ENCODE assay signal across 20 cellular contexts in genomic region chr4:90824266-90825167, GRCh38.
A peak's percentile ranks its signal among the peaks of the same experiment; 100 is the strongest.
DNase-seq lines count a peak whose midpoint lies in the region; ATAC-seq and TF ChIP-seq lines count a peak whose summit lies in the region.
"Had no signal": no experiment of that assay in that cellular context is flagged by ENCODE, and none has a peak within 500 bp of the region (broad histone marks: within the 10 kb centered on the region; RNA-seq: fewer than 3 reads in every experiment).

No MANE protein-coding gene starts in this region.

- no peak for DNase-seq in GM23338 (ENCODE audit: low spot score)
- no peak for DNase-seq in activated CD8-positive, alpha-beta memory T cell treated with anti-CD3 and anti-CD28 coated beads, Interleukin-2, amount 10 ng/mL, durations not matched to agents 7 days and 5 days
- no peak for DNase-seq in DMS153 (lab: John Stamatoyannopoulos, UW)
- no peak for DNase-seq in islet precursor cell
- DNase-seq: activated CD4-positive, alpha-beta T cell treated with anti-CD3 and anti-CD28 coated beads, Interleukin-2, amount 50 U/mL, for 1 hour; C1 segment of cervical spinal cord; caudate nucleus; DMS53; effector CD8-positive, alpha-beta T cell; GM23248; left lung; NCI-H510A; PC-9; transverse colon had no signal

- H3K27ac Mint-ChIP-seq in GM23338, result peak overlapping the region; percentile 86
- no peak overlapping the region for H3K27ac Mint-ChIP-seq in activated CD8-positive, alpha-beta memory T cell treated with anti-CD3 and anti-CD28 coated beads, Interleukin-2, amount 10 ng/mL, durations not matched to agents 7 days and 5 days
- H3K27ac Mint-ChIP-seq: activated T-helper 1 cell treated with anti-CD3 and anti-CD28 coated beads, Interleukin-12 subunit alpha, Interleukin-12 subunit beta, Interleukin-2, Interleukin-4 antibody, amounts not matched to agents 30 ng/mL and 10 ng/mL and 1 ng/mL, durations not matched to agents 14 hours and 24 hours and 36 hours had no signal

- H3K4me3 ChIP-seq in GM23338, result no peak overlapping the region
- H3K4me3 ChIP-seq in neural cell (ENCODE audit: low read length), result no peak overlapping the region
- H3K4me3 ChIP-seq: GM23248, left lung, PC-9, skin epidermis, transverse colon had no signal

- H3K4me1 ChIP-seq in GM23338 (ENCODE audit: insufficient read depth), result peaks cover 9% of the 10 kb centered on the region
- H3K4me1 ChIP-seq: left lung, transverse colon had no signal

- H3K4me3 Mint-ChIP-seq in GM23338, result no peak overlapping the region
- no peak overlapping the region for H3K4me3 Mint-ChIP-seq in activated CD8-positive, alpha-beta memory T cell treated with anti-CD3 and anti-CD28 coated beads, Interleukin-2, amount 10 ng/mL, durations not matched to agents 7 days and 5 days
- H3K4me3 Mint-ChIP-seq: activated T-helper 1 cell treated with anti-CD3 and anti-CD28 coated beads, Interleukin-12 subunit alpha, Interleukin-12 subunit beta, Interleukin-2, Interleukin-4 antibody, amounts not matched to agents 30 ng/mL and 10 ng/mL and 1 ng/mL, durations not matched to agents 14 hours and 24 hours and 36 hours had no signal

- no peaks in the 10 kb centered on the region for H3F3A ChIP-seq in GM23338 (replicated peaks; ENCODE audit: low read depth)
- no peaks in the 10 kb centered on the region for H3F3A ChIP-seq in neural cell (ENCODE audit: insufficient read depth, low read length, poor library complexity, severe bottlenecking)

- H3K36me3 ChIP-seq in GM23338 (ENCODE audit: insufficient read depth), result no peaks in the 10 kb centered on the region
- H3K36me3 ChIP-seq in neural cell (ENCODE audit: insufficient read depth, low read length), result no peaks in the 10 kb centered on the region
- H3K36me3 ChIP-seq: left lung, transverse colon had no signal

- H3K4me2 ChIP-seq in GM23338 (no peak overlapping the region), neural cell (ENCODE audit: low read length) (peak overlapping the region; percentile 17)
- H3K4me2 ChIP-seq: PC-9 had no signal

- peak overlapping the region; percentile 6 for H3K9ac ChIP-seq in neural cell (ENCODE audit: low read length)
- H3K9ac ChIP-seq: GM23248, parathyroid adenoma had no signal

- TF ChIP-seq CTCF in GM23338 (conservative IDR thresholded peaks at IDR 0.05; ENCODE audit: low read depth in 2 of 2) (no peak), neural cell (IDR thresholded peaks at IDR 0.05; ENCODE audit: poor library complexity, severe bottlenecking) (no peak)

- H3K36me3 Mint-ChIP-seq in GM23338 (ENCODE audit: low read depth), result peaks cover 18% of the 10 kb centered on the region
- H3K36me3 Mint-ChIP-seq in activated CD8-positive, alpha-beta memory T cell treated with anti-CD3 and anti-CD28 coated beads, Interleukin-2, amount 10 ng/mL, durations not matched to agents 7 days and 5 days, result no peaks in the 10 kb centered on the region

- no peaks in the 10 kb centered on the region; the same call in none of the 3 replicates for H3K9me3 Mint-ChIP-seq in GM23338
- peaks cover 2% of the 10 kb centered on the region for H3K9me3 Mint-ChIP-seq in activated CD8-positive, alpha-beta memory T cell treated with anti-CD3 and anti-CD28 coated beads, Interleukin-2, amount 10 ng/mL, durations not matched to agents 7 days and 5 days (ENCODE audit: low read depth)

- peaks cover 17% of the 10 kb centered on the region for H3K4me1 Mint-ChIP-seq in GM23338
- no peaks in the 10 kb centered on the region for H3K4me1 Mint-ChIP-seq in activated CD8-positive, alpha-beta memory T cell treated with anti-CD3 and anti-CD28 coated beads, Interleukin-2, amount 10 ng/mL, durations not matched to agents 7 days and 5 days

- H3K9me2 ChIP-seq in GM23338 (ENCODE audit: insufficient read depth) (peaks cover 3% of the 10 kb centered on the region; the same call in 1 of the 2 replicates), neural cell (ENCODE audit: insufficient read depth, low read length) (no peaks in the 10 kb centered on the region)

- no peaks in the 10 kb centered on the region for H3K27me3 Mint-ChIP-seq in GM23338 (ENCODE audit: insufficient read depth, low read depth, poor library complexity)
- H3K27me3 Mint-ChIP-seq in activated CD8-positive, alpha-beta memory T cell treated with anti-CD3 and anti-CD28 coated beads, Interleukin-2, amount 10 ng/mL, durations not matched to agents 7 days and 5 days, result no peaks in the 10 kb centered on the region

- H3K27me3 ChIP-seq in GM23338 (ENCODE audit: insufficient read depth), result no peaks in the 10 kb centered on the region
- H3K27me3 ChIP-seq in neural cell (ENCODE audit: insufficient read depth, low read depth, low read length), result no peaks in the 10 kb centered on the region
- H3K27me3 ChIP-seq: left lung, transverse colon had no signal

- no peaks in the 10 kb centered on the region for H3K79me2 ChIP-seq in GM23338 (replicated peaks; ENCODE audit: insufficient read depth)
- no peaks in the 10 kb centered on the region for H3K79me2 ChIP-seq in neural cell (replicated peaks; ENCODE audit: insufficient read depth, low read length)
- H3K79me2 ChIP-seq: parathyroid adenoma had no signal

- CTCF ChIA-PET in activated CD8-positive, alpha-beta memory T cell treated with anti-CD3 and anti-CD28 coated beads, Interleukin-2, amount 10 ng/mL, durations not matched to agents 7 days and 5 days (lab: Charles Lee), result no interaction called here

- ATAC-seq in GM19324 (IDR thresholded peaks at IDR 0.05; ENCODE audit: low FRiP score, unreplicated experiment) (peak; percentile 63), GM23338 (no peak), HG03108 (IDR thresholded peaks at IDR 0.05; ENCODE audit: unreplicated experiment) (peak; percentile 70)
- ATAC-seq in activated CD8-positive, alpha-beta memory T cell treated with anti-CD3 and anti-CD28 coated beads, Interleukin-2, amount 10 ng/mL, durations not matched to agents 7 days and 5 days, result no peak
- ATAC-seq: left lung had no signal

- H2AFZ ChIP-seq in GM23338, result no peak overlapping the region
- H2AFZ ChIP-seq in neural cell (ENCODE audit: low read depth, low read length), result no peak overlapping the region
- H2AFZ ChIP-seq: GM23248, parathyroid adenoma, PC-9 had no signal

- no peaks in the 10 kb centered on the region for H4K20me1 ChIP-seq in GM23338 (replicated peaks; ENCODE audit: insufficient read depth)
- no peaks in the 10 kb centered on the region for H4K20me1 ChIP-seq in neural cell (ENCODE audit: insufficient read depth)

- H3K9me3 ChIP-seq in neural cell (ENCODE audit: low read length), result no peaks in the 10 kb centered on the region
- H3K9me3 ChIP-seq: left lung, transverse colon had no signal

- no peak overlapping the region for H3K27ac ChIP-seq in GM23338 (ENCODE audit: low read depth)
- peak overlapping the region; percentile 63 for H3K27ac ChIP-seq in neural cell (ENCODE audit: low read length)
- H3K27ac ChIP-seq: GM23248, left lung, parathyroid adenoma, PC-9, skin epidermis, transverse colon had no signal

- TF ChIP-seq RAD21 in neural cell (conservative IDR thresholded peaks at IDR 0.05), result peak; percentile 17

- peak; percentile 94 for TF ChIP-seq EP300 in neural cell (conservative IDR thresholded peaks at IDR 0.05; ENCODE audit: poor library complexity, severe bottlenecking)

TF ChIP-seq in GM23338, 12 proteins besides CTCF, POLR2A, EP300 and RAD21 (continues in another document):
- TF ChIP-seq CREB1 (CRISPR knock-in tag; IDR thresholded peaks at IDR 0.05; ENCODE audit: low read depth), result no peak
- TF ChIP-seq ZNF331 (CRISPR knock-in tag; IDR thresholded peaks at IDR 0.05; ENCODE audit: low read depth), result no peak
- TF ChIP-seq, protein P1, sequence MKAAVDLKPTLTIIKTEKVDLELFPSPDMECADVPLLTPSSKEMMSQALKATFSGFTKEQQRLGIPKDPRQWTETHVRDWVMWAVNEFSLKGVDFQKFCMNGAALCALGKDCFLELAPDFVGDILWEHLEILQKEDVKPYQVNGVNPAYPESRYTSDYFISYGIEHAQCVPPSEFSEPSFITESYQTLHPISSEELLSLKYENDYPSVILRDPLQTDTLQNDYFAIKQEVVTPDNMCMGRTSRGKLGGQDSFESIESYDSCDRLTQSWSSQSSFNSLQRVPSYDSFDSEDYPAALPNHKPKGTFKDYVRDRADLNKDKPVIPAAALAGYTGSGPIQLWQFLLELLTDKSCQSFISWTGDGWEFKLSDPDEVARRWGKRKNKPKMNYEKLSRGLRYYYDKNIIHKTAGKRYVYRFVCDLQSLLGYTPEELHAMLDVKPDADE (IDR thresholded peaks at IDR 0.05), result no peak
- no peak for TF ChIP-seq STAT1 (IDR thresholded peaks at IDR 0.05; ENCODE audit: unreplicated experiment)
- TF ChIP-seq ZNF114 (CRISPR knock-in tag; IDR thresholded peaks at IDR 0.05), result no peak
- no peak for TF ChIP-seq NANOG (IDR thresholded peaks at IDR 0.05; ENCODE audit: borderline replicate concordance)
- TF ChIP-seq POLR2AphosphoS5 (IDR thresholded peaks at IDR 0.05; ENCODE audit: low read depth), result no peak
- TF ChIP-seq JUNB (IDR thresholded peaks at IDR 0.05; ENCODE audit: unreplicated experiment), result no peak
- no peak for TF ChIP-seq EZH2 (IDR thresholded peaks at IDR 0.05; ENCODE audit: low read depth, unreplicated experiment)

TF ChIP-seq in neural cell, 6 proteins besides CTCF, POLR2A, EP300 and RAD21:
- no peak for TF ChIP-seq EZH2 (IDR thresholded peaks at IDR 0.05; ENCODE audit: borderline replicate concordance, insufficient read depth, low read length, poor library complexity, severe bottlenecking)
- TF ChIP-seq POLR2AphosphoS5 (IDR thresholded peaks at IDR 0.05), result peak; percentile 74
- TF ChIP-seq, protein P2, sequence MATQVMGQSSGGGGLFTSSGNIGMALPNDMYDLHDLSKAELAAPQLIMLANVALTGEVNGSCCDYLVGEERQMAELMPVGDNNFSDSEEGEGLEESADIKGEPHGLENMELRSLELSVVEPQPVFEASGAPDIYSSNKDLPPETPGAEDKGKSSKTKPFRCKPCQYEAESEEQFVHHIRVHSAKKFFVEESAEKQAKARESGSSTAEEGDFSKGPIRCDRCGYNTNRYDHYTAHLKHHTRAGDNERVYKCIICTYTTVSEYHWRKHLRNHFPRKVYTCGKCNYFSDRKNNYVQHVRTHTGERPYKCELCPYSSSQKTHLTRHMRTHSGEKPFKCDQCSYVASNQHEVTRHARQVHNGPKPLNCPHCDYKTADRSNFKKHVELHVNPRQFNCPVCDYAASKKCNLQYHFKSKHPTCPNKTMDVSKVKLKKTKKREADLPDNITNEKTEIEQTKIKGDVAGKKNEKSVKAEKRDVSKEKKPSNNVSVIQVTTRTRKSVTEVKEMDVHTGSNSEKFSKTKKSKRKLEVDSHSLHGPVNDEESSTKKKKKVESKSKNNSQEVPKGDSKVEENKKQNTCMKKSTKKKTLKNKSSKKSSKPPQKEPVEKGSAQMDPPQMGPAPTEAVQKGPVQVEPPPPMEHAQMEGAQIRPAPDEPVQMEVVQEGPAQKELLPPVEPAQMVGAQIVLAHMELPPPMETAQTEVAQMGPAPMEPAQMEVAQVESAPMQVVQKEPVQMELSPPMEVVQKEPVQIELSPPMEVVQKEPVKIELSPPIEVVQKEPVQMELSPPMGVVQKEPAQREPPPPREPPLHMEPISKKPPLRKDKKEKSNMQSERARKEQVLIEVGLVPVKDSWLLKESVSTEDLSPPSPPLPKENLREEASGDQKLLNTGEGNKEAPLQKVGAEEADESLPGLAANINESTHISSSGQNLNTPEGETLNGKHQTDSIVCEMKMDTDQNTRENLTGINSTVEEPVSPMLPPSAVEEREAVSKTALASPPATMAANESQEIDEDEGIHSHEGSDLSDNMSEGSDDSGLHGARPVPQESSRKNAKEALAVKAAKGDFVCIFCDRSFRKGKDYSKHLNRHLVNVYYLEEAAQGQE (IDR thresholded peaks at IDR 0.05; ENCODE audit: borderline replicate concordance), result peak; percentile 96

Comparison
In these comparisons a context has a peak if more than half of its experiments do, and no peak if none do; other contexts are left out.
1. ATAC-seq: peak in GM19324 (single experiment) and HG03108 (single experiment); none in GM23338 (single experiment) and activated CD8-positive, alpha-beta memory T cell treated with anti-CD3 and anti-CD28 coated beads, Interleukin-2, amount 10 ng/mL, durations not matched to agents 7 days and 5 days (single experiment).